ENCODE assay signal across 1 cellular context in the genomic region with DNA sequence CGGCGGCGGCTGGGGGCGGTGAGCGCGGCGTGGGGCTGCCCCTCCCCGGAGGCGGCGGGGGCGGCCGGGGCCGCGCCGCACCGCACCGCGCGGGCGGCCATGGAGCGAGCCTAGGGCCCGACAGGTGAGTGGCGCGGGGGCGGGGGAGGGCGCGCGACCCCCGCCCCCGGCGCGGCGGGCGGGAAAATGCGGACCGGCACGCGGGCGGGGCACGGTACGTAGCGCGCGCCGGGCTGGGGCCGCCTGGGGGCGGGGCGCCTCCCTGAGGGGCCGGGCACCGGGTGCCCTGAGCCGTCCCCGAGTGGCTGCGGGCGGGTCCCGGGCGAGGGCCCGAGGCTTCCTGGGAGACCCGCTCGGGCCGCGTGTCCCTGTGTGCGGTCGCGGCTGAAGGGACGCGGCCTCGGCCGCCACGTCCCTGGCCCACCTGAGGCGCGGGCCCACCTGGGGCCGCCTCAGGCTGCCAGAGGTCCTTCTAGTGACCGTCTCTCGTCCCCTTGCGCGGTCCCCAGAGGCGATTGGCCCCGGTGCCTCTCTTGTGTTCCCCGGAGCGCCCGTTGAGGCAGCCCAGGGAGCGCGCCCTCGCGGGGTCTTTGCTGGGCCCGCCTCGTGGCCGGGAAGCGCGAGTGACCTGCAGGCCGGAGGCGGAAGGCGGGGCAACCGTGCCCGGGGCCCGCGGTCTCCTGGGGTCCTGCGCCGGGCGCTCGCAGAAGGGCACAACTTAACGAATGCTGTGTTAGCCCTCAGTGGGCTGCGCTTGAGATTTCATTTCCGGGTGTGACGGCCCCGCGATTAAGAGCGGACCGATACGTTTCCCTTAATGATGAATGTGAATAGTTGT.
TF ChIP-seq lines count a peak whose summit lies in the region.

No MANE protein-coding gene starts in this region.

TF ChIP-seq in HepG2, 621 proteins besides CTCF, POLR2A, EP300 and RAD21 (continued from another document and continues in another):
- TF ChIP-seq, protein P1, sequence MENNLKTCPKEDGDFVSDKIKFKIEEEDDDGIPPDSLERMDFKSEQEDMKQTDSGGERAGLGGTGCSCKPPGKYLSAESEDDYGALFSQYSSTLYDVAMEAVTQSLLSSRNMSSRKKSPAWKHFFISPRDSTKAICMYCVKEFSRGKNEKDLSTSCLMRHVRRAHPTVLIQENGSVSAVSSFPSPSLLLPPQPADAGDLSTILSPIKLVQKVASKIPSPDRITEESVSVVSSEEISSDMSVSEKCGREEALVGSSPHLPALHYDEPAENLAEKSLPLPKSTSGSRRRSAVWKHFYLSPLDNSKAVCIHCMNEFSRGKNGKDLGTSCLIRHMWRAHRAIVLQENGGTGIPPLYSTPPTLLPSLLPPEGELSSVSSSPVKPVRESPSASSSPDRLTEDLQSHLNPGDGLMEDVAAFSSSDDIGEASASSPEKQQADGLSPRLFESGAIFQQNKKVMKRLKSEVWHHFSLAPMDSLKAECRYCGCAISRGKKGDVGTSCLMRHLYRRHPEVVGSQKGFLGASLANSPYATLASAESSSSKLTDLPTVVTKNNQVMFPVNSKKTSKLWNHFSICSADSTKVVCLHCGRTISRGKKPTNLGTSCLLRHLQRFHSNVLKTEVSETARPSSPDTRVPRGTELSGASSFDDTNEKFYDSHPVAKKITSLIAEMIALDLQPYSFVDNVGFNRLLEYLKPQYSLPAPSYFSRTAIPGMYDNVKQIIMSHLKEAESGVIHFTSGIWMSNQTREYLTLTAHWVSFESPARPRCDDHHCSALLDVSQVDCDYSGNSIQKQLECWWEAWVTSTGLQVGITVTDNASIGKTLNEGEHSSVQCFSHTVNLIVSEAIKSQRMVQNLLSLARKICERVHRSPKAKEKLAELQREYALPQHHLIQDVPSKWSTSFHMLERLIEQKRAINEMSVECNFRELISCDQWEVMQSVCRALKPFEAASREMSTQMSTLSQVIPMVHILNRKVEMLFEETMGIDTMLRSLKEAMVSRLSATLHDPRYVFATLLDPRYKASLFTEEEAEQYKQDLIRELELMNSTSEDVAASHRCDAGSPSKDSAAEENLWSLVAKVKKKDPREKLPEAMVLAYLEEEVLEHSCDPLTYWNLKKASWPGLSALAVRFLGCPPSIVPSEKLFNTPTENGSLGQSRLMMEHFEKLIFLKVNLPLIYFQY (CRISPR knock-in tag; IDR thresholded peaks at IDR 0.05; ENCODE audit: borderline replicate concordance): 0 out of 2 replicates have a peak, but pooled peaks have one; percentile 34
- TF ChIP-seq, protein P2, sequence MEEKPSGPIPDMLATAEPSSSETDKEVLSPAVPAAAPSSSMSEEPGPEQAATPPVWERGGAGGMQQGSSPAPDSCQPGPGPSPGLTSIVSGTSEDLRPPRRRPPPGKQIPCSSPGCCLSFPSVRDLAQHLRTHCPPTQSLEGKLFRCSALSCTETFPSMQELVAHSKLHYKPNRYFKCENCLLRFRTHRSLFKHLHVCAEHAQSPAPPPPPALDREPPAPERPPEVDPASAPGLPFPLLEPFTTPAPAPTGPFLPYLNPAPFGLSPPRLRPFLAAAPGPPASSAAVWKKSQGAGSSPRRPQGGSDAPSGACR (CRISPR knock-in tag; IDR thresholded peaks at IDR 0.05): no peak
- TF ChIP-seq, protein P3, sequence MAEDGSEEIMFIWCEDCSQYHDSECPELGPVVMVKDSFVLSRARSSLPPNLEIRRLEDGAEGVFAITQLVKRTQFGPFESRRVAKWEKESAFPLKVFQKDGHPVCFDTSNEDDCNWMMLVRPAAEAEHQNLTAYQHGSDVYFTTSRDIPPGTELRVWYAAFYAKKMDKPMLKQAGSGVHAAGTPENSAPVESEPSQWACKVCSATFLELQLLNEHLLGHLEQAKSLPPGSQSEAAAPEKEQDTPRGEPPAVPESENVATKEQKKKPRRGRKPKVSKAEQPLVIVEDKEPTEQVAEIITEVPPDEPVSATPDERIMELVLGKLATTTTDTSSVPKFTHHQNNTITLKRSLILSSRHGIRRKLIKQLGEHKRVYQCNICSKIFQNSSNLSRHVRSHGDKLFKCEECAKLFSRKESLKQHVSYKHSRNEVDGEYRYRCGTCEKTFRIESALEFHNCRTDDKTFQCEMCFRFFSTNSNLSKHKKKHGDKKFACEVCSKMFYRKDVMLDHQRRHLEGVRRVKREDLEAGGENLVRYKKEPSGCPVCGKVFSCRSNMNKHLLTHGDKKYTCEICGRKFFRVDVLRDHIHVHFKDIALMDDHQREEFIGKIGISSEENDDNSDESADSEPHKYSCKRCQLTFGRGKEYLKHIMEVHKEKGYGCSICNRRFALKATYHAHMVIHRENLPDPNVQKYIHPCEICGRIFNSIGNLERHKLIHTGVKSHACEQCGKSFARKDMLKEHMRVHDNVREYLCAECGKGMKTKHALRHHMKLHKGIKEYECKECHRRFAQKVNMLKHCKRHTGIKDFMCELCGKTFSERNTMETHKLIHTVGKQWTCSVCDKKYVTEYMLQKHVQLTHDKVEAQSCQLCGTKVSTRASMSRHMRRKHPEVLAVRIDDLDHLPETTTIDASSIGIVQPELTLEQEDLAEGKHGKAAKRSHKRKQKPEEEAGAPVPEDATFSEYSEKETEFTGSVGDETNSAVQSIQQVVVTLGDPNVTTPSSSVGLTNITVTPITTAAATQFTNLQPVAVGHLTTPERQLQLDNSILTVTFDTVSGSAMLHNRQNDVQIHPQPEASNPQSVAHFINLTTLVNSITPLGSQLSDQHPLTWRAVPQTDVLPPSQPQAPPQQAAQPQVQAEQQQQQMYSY (CRISPR knock-in tag; IDR thresholded peaks at IDR 0.05): peak; percentile 96
- TF ChIP-seq, protein P4, sequence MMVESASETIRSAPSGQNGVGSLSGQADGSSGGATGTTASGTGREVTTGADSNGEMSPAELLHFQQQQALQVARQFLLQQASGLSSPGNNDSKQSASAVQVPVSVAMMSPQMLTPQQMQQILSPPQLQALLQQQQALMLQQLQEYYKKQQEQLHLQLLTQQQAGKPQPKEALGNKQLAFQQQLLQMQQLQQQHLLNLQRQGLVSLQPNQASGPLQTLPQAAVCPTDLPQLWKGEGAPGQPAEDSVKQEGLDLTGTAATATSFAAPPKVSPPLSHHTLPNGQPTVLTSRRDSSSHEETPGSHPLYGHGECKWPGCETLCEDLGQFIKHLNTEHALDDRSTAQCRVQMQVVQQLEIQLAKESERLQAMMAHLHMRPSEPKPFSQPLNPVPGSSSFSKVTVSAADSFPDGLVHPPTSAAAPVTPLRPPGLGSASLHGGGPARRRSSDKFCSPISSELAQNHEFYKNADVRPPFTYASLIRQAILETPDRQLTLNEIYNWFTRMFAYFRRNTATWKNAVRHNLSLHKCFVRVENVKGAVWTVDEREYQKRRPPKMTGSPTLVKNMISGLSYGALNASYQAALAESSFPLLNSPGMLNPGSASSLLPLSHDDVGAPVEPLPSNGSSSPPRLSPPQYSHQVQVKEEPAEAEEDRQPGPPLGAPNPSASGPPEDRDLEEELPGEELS (CRISPR knock-in tag; IDR thresholded peaks at IDR 0.05): no peak
- TF ChIP-seq GATA4 (IDR thresholded peaks at IDR 0.05; ENCODE audit: borderline replicate concordance, low read depth): no peak; the same call in 1 of the 2 replicates
- TF ChIP-seq KDM5A (IDR thresholded peaks at IDR 0.05; ENCODE audit: borderline replicate concordance, low read length): no peak
- TF ChIP-seq, protein P5, sequence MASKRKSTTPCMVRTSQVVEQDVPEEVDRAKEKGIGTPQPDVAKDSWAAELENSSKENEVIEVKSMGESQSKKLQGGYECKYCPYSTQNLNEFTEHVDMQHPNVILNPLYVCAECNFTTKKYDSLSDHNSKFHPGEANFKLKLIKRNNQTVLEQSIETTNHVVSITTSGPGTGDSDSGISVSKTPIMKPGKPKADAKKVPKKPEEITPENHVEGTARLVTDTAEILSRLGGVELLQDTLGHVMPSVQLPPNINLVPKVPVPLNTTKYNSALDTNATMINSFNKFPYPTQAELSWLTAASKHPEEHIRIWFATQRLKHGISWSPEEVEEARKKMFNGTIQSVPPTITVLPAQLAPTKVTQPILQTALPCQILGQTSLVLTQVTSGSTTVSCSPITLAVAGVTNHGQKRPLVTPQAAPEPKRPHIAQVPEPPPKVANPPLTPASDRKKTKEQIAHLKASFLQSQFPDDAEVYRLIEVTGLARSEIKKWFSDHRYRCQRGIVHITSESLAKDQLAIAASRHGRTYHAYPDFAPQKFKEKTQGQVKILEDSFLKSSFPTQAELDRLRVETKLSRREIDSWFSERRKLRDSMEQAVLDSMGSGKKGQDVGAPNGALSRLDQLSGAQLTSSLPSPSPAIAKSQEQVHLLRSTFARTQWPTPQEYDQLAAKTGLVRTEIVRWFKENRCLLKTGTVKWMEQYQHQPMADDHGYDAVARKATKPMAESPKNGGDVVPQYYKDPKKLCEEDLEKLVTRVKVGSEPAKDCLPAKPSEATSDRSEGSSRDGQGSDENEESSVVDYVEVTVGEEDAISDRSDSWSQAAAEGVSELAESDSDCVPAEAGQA (IDR thresholded peaks at IDR 0.05; ENCODE audit: low read depth): no peak
- TF ChIP-seq, protein P5 (CRISPR knock-in tag; IDR thresholded peaks at IDR 0.05; ENCODE audit: borderline replicate concordance): no peak; the same call in 1 of the 2 replicates
- TF ChIP-seq ZNF768 (CRISPR knock-in tag; IDR thresholded peaks at IDR 0.05): peak; percentile 67; the same call in 1 of the 2 replicates
- TF ChIP-seq ZFP36 (IDR thresholded peaks at IDR 0.05; ENCODE audit: borderline replicate concordance, low read depth, low read length, partially characterized antibody): no peak
- TF ChIP-seq MTF1 (CRISPR knock-in tag; IDR thresholded peaks at IDR 0.05): no peak
- TF ChIP-seq HHEX (CRISPR knock-in tag; IDR thresholded peaks at IDR 0.05): no peak
- TF ChIP-seq SAP130 (CRISPR knock-in tag; IDR thresholded peaks at IDR 0.05; ENCODE audit: low read depth): peak; percentile 60
- no peak for TF ChIP-seq ZMYM2 (CRISPR knock-in tag; IDR thresholded peaks at IDR 0.05)
- TF ChIP-seq, protein P6, sequence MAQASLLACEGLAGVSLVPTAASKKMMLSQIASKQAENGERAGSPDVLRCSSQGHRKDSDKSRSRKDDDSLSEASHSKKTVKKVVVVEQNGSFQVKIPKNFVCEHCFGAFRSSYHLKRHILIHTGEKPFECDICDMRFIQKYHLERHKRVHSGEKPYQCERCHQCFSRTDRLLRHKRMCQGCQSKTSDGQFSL (CRISPR knock-in tag; IDR thresholded peaks at IDR 0.05): no peak
- peak; percentile 76 for TF ChIP-seq TBX2 (CRISPR knock-in tag; IDR thresholded peaks at IDR 0.05; ENCODE audit: borderline replicate concordance)
- no peak for TF ChIP-seq DR1 (CRISPR knock-in tag; IDR thresholded peaks at IDR 0.05)
- no peak for TF ChIP-seq ZNF672 (CRISPR knock-in tag; IDR thresholded peaks at IDR 0.05)
- TF ChIP-seq NFE2 (CRISPR knock-in tag; IDR thresholded peaks at IDR 0.05): no peak
- TF ChIP-seq ZNF468 (CRISPR knock-in tag; IDR thresholded peaks at IDR 0.05): no peak
- no peak for TF ChIP-seq FOXJ3 (CRISPR knock-in tag; IDR thresholded peaks at IDR 0.05; ENCODE audit: borderline replicate concordance)
- TF ChIP-seq, protein P7, sequence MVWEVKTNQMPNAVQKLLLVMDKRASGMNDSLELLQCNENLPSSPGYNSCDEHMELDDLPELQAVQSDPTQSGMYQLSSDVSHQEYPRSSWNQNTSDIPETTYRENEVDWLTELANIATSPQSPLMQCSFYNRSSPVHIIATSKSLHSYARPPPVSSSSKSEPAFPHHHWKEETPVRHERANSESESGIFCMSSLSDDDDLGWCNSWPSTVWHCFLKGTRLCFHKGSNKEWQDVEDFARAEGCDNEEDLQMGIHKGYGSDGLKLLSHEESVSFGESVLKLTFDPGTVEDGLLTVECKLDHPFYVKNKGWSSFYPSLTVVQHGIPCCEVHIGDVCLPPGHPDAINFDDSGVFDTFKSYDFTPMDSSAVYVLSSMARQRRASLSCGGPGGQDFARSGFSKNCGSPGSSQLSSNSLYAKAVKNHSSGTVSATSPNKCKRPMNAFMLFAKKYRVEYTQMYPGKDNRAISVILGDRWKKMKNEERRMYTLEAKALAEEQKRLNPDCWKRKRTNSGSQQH (CRISPR knock-in tag; IDR thresholded peaks at IDR 0.05; ENCODE audit: low read depth): no peak
- no peak for TF ChIP-seq PCBP1 (IDR thresholded peaks at IDR 0.05; ENCODE audit: borderline replicate concordance, low read depth, low read length)
- no peak for TF ChIP-seq ZNF136 (CRISPR knock-in tag; IDR thresholded peaks at IDR 0.05; ENCODE audit: low read depth)
- TF ChIP-seq DPF2 (CRISPR knock-in tag; IDR thresholded peaks at IDR 0.05; ENCODE audit: borderline replicate concordance, low read depth): no peak
- no peak for TF ChIP-seq ZNF766 (CRISPR knock-in tag; IDR thresholded peaks at IDR 0.05; ENCODE audit: borderline replicate concordance)
- 0 out of 2 replicates have a peak, but pooled peaks have one; percentile 65 for TF ChIP-seq ZNF33B (CRISPR knock-in tag; IDR thresholded peaks at IDR 0.05)
- TF ChIP-seq NFIB (CRISPR knock-in tag; IDR thresholded peaks at IDR 0.05; ENCODE audit: borderline replicate concordance): no peak
- peak; percentile 81; the same call in 1 of the 2 replicates for TF ChIP-seq ZNF501 (CRISPR knock-in tag; IDR thresholded peaks at IDR 0.05)
- no peak for TF ChIP-seq MBNL3 (CRISPR knock-in tag; conservative IDR thresholded peaks at IDR 0.05)
- peak; percentile 88 for TF ChIP-seq KDM5B (CRISPR knock-in tag; IDR thresholded peaks at IDR 0.05; ENCODE audit: borderline replicate concordance)
- TF ChIP-seq CBFB (CRISPR knock-in tag; IDR thresholded peaks at IDR 0.05): no peak
- no peak for TF ChIP-seq RFX3 (CRISPR knock-in tag; IDR thresholded peaks at IDR 0.05)
- TF ChIP-seq ZNF138 (CRISPR knock-in tag; IDR thresholded peaks at IDR 0.05; ENCODE audit: low read depth): 0 out of 2 replicates have a peak, but pooled peaks have one; percentile 20
